In the genomic region with DNA sequence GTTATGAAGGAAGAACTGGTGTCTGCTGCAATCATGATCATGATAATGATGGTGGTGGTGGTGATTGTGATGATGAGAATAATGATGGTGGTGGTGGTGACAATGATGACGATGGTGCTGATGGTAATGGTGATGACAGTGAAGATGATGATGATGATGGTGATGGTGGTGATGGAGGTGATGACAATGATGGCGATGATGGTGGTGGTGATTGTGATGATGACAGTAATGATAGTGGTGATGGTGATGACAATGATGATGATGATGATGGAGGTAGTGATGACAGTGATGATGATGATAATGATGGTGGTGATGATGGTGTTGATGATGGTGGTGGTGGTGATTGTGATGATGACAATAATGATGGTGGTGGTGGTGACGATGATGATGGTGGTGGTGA, we compare ENCODE assay signal across 27 cellular contexts. TPM values are rescaled to one million over a fixed set of nuclear protein-coding genes. Genes with fewer than 3 reads are reported as not detected.
"Had no signal": no experiment of that assay in that cellular context is flagged by ENCODE, and none has a peak within 500 bp of the region (broad histone marks: within the 10 kb centered on the region; RNA-seq: fewer than 3 reads in every experiment).

No MANE protein-coding gene starts in this region.

- H3K4me2 ChIP-seq: neural progenitor cell, smooth muscle cell had no signal

- H2AFZ ChIP-seq: neural progenitor cell, parathyroid adenoma had no signal

- H3K27ac ChIP-seq: neural progenitor cell, ovary, parathyroid adenoma, psoas muscle, skin epidermis, spleen, stomach, thoracic aorta, thyroid gland, tibial nerve, upper lobe of left lung, vagina had no signal

- H3K36me3 ChIP-seq: neural progenitor cell, ovary, spleen, stomach, thoracic aorta, thyroid gland, tibial nerve, upper lobe of left lung, vagina had no signal

- H3K79me2 ChIP-seq: parathyroid adenoma had no signal

- H3K4me1 ChIP-seq: neural progenitor cell, psoas muscle, spleen, stomach, vagina had no signal

- H3K9ac ChIP-seq: neural progenitor cell, parathyroid adenoma had no signal

- H3K4me3 ChIP-seq: neural progenitor cell, ovary, psoas muscle, skin epidermis, smooth muscle cell, spleen, stomach, thoracic aorta, thyroid gland, tibial nerve, upper lobe of left lung, vagina had no signal

- H3K27me3 ChIP-seq: neural progenitor cell, ovary, spleen, thyroid gland, tibial nerve, upper lobe of left lung, vagina had no signal

- ATAC-seq: natural killer cell; psoas muscle; right cardiac atrium; sciatic nerve; stimulated activated memory B cell treated with anti-CD40 and anti-IgM and Interleukin-4, amounts not matched to agents 10 μg/mL and 1 μg/mL and 100 μg/mL, for 72 hours had no signal

- H3K9me3 ChIP-seq: ovary, psoas muscle, thoracic aorta, thyroid gland, upper lobe of left lung, vagina had no signal

- DNase-seq: natural killer cell; occipital lobe; ovary; psoas muscle; right cardiac atrium; stimulated activated CD4-positive, alpha-beta T cell treated with anti-CD3 and anti-CD28 coated beads, Interleukin-12 subunit alpha, Interleukin-12 subunit beta, amount 100 ng/mL, for 4 hours; stimulated activated CD4-positive, alpha-beta T cell treated with anti-CD3 and anti-CD28 coated beads, Interleukin-1b, Interleukin-23, amount 100 ng/mL, for 48 hours; stimulated activated CD4-positive, alpha-beta T cell treated with anti-CD3 and anti-CD28 coated beads, Interleukin-4, amount 100 ng/mL, for 1 hour; stimulated activated CD4-positive, alpha-beta T cell treated with anti-CD3 and anti-CD28 coated beads, Interleukin-4, amount 100 ng/mL, for 4 hours; stimulated activated CD8-positive, alpha-beta memory T cell treated with anti-CD3 and anti-CD28 coated beads, Interleukin-4, amount 100 ng/mL, for 48 hours; stimulated activated naive CD4-positive, alpha-beta T cell; stomach; thyroid gland; trophoblast cell; upper lobe of left lung had no signal

RNA-seq across cellular contexts. Expression of a gene that starts 52.8 kb away (rescaled TPM):
- total RNA-seq: natural killer cell, osteoblast had no signal
- polyA plus RNA-seq: neural cell had no signal
